Comparison of ENCODE assay signal across 20 cellular contexts in the genomic region with DNA sequence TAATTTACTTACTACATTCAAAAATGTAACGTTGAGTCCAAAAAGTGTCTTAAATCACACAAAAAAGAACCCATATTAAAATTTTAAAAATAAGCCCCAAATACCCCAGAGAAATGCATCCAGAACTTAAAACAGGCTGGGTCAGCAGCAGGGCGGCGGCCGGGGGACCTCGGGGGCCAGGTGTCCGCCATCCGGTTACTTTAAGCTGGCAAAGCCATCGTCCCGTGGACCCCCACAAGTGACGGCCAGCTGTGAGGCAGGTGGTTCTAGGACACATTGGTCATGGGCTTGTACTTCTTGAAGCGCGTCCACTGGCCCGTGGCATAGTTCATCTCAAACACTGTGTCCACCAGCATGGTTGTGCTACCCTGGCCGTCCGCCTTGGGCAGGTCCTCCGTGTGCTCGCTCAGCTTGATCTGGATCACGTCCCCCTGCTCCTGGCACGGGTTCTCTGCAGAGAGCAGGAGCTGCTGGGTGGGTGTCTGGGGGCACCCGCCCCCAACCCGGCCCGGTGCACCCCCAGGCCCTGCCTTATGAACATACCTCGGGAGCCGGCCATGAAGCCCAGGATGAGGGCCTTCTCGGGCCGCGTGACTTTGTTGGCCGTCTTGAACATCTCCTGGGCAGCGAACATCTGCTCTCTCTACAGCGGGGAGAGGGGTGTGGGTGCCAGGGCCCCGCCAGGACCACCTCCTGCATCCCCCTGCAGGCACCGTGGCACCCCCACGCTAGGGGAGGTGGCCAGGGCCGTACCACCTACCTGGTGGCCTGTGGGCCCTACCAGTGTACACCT. TPM values are rescaled to one million over a fixed set of nuclear protein-coding genes. Genes with fewer than 3 reads are reported as not detected.
DNase-seq lines count a peak whose midpoint lies in the region; ATAC-seq, FAIRE-seq and TF ChIP-seq lines count a peak whose summit lies in the region.
"Had no signal": no experiment of that assay in that cellular context is flagged by ENCODE, and none has a peak within 500 bp of the region (broad histone marks: within the 10 kb centered on the region; RNA-seq: fewer than 3 reads in every experiment).

No MANE protein-coding gene starts in this region.

- no peaks in the 10 kb centered on the region for H4K20me1 ChIP-seq in GM23248 (ENCODE audit: insufficient read depth)

- no peak overlapping the region for H3K4me2 ChIP-seq in GM23248 (ENCODE audit: unreplicated experiment)

- WGBS in GM23248 (ENCODE audit: low coverage in 1 of 2, low lambda C conversion rate in 2 of 2, missing lambda C conversion rate in 2 of 2), 2 experiments = 92 to 93% methylated on average over 31 to 34 of the region's 34 CpGs

- H3K27me3 Mint-ChIP-seq in activated T-cell treated with anti-CD3 and anti-CD28 coated beads, Interleukin-2, amount 50 U/mL, for 24 hours = no peaks in the 10 kb centered on the region
- peaks cover 1% of the 10 kb centered on the region for H3K27me3 Mint-ChIP-seq in endothelial cell (ENCODE audit: unreplicated experiment)

- H3K79me2 ChIP-seq in GM23248 (ENCODE audit: insufficient read depth) = no peaks in the 10 kb centered on the region

- no peaks in the 10 kb centered on the region for H3K4me1 ChIP-seq in GM23248 (ENCODE audit: insufficient read depth)
- H3K4me1 ChIP-seq: breast epithelium, lower lobe of right lung had no signal

- no peak for TF ChIP-seq CTCF in endothelial cell (IDR thresholded peaks at IDR 0.05; ENCODE audit: unreplicated experiment)

- H3K27ac ChIP-seq in GM23248 = no peak overlapping the region
- H3K27ac ChIP-seq: breast epithelium, lower lobe of right lung had no signal

- peaks cover 97% of the 10 kb centered on the region for H3K36me3 Mint-ChIP-seq in activated T-cell treated with anti-CD3 and anti-CD28 coated beads, Interleukin-2, amount 50 U/mL, for 24 hours (ENCODE audit: low read depth)
- H3K36me3 Mint-ChIP-seq in endothelial cell (ENCODE audit: low read depth, unreplicated experiment) = peaks cover 10% of the 10 kb centered on the region
- peaks cover 97% of the 10 kb centered on the region for H3K36me3 Mint-ChIP-seq in stimulated activated effector memory CD8-positive, alpha-beta T cell treated with anti-CD3 and anti-CD28 coated beads, Interleukin-12 subunit alpha, Interleukin-12 subunit beta, amount 100 ng/mL, for 72 hours

- no peaks in the 10 kb centered on the region for H3K27me3 ChIP-seq in H7 (ENCODE audit: control insufficient read depth, insufficient read depth, low read length)
- no peaks in the 10 kb centered on the region for H3K27me3 ChIP-seq in GM23248 (replicated peaks; ENCODE audit: insufficient read depth)
- H3K27me3 ChIP-seq: BLaER1, breast epithelium, heart left ventricle had no signal

- H3K36me3 ChIP-seq in H7 (replicated peaks; ENCODE audit: control insufficient read depth, insufficient read depth, low read length) (peaks cover 13% of the 10 kb centered on the region), GM23248 (ENCODE audit: low read depth) (peaks cover 26% of the 10 kb centered on the region; the same call in 1 of the 2 replicates)

- no peak overlapping the region for H3K4me3 Mint-ChIP-seq in activated T-cell treated with anti-CD3 and anti-CD28 coated beads, Interleukin-2, amount 50 U/mL, for 24 hours
- no peak overlapping the region for H3K4me3 Mint-ChIP-seq in endothelial cell (ENCODE audit: unreplicated experiment)
- H3K4me3 Mint-ChIP-seq in stimulated activated effector memory CD8-positive, alpha-beta T cell treated with anti-CD3 and anti-CD28 coated beads, Interleukin-12 subunit alpha, Interleukin-12 subunit beta, amount 100 ng/mL, for 72 hours = no peak overlapping the region

- ATAC-seq in stimulated activated effector memory CD8-positive, alpha-beta T cell treated with anti-CD3 and anti-CD28 coated beads, Interleukin-12 subunit alpha, Interleukin-12 subunit beta, amount 100 ng/mL, for 72 hours = no peak

- no peaks in the 10 kb centered on the region for H3K9me2 ChIP-seq in GM23248 (ENCODE audit: insufficient read depth)

- H3K4me1 Mint-ChIP-seq in activated T-cell treated with anti-CD3 and anti-CD28 coated beads, Interleukin-2, amount 50 U/mL, for 24 hours (ENCODE audit: low read depth) = no peaks in the 10 kb centered on the region
- no peaks in the 10 kb centered on the region for H3K4me1 Mint-ChIP-seq in endothelial cell (ENCODE audit: unreplicated experiment)
- H3K4me1 Mint-ChIP-seq in stimulated activated effector memory CD8-positive, alpha-beta T cell treated with anti-CD3 and anti-CD28 coated beads, Interleukin-12 subunit alpha, Interleukin-12 subunit beta, amount 100 ng/mL, for 72 hours = no peaks in the 10 kb centered on the region

- no peak overlapping the region for H3K9ac ChIP-seq in GM23248
- H3K9ac ChIP-seq: BLaER1 had no signal

- peak; percentile 25 for DNase-seq in activated T-cell treated with anti-CD3 and anti-CD28 coated beads, Interleukin-2, amount 50 U/mL, for 24 hours
- DNase-seq in activated T-cell treated with anti-CD3 and anti-CD28 coated beads, Interleukin-2, amount 50 U/mL, for 48 hours = no peak
- DNase-seq in H7 (peak; percentile 47), endothelial cell (ENCODE audit: low spot score) (no peak), GM19239 (ENCODE audit: insufficient read length, low spot score) (no peak), GM23248 (no peak), HuH-7.5 (ENCODE audit: low spot score) (no peak)
- DNase-seq in stimulated activated effector memory CD8-positive, alpha-beta T cell treated with anti-CD3 and anti-CD28 coated beads, Interleukin-12 subunit alpha, Interleukin-12 subunit beta, amount 100 ng/mL, for 72 hours (ENCODE audit: low spot score in 2 of 2) = no peak
- DNase-seq: GF-D8; GOT3; lower lobe of right lung; NCI-H1048; NCI-H2029 treated with DMSO at 0.1 percent for 48 hours; NCI-H446; stimulated activated CD4-positive, alpha-beta T cell treated with anti-CD3 and anti-CD28 coated beads, Interleukin-4, amount 100 ng/mL, for 1 hour; SW 1271 had no signal

- no peaks in the 10 kb centered on the region for H3K9me3 ChIP-seq in GM23248 (ENCODE audit: low read depth)
- H3K9me3 ChIP-seq: BLaER1, breast epithelium, heart left ventricle, lower lobe of right lung had no signal

- H3F3A ChIP-seq in GM23248 (ENCODE audit: insufficient read depth) = peaks cover 11% of the 10 kb centered on the region; the same call in 1 of the 2 replicates

- peak overlapping the region; percentile 66 for H3K27ac Mint-ChIP-seq in activated T-cell treated with anti-CD3 and anti-CD28 coated beads, Interleukin-2, amount 50 U/mL, for 24 hours
- peak overlapping the region; percentile 9 for H3K27ac Mint-ChIP-seq in endothelial cell (ENCODE audit: unreplicated experiment)
- peak overlapping the region; percentile 88 for H3K27ac Mint-ChIP-seq in stimulated activated effector memory CD8-positive, alpha-beta T cell treated with anti-CD3 and anti-CD28 coated beads, Interleukin-12 subunit alpha, Interleukin-12 subunit beta, amount 100 ng/mL, for 72 hours

- no peak for FAIRE-seq in GM19239 (lab: Jason Lieb, UNC)
- FAIRE-seq: A204.1 had no signal

- in situ Hi-C loops in GM23248 (cut with MboI) = no loop called here

- H3K9me3 Mint-ChIP-seq in activated T-cell treated with anti-CD3 and anti-CD28 coated beads, Interleukin-2, amount 50 U/mL, for 24 hours = no peaks in the 10 kb centered on the region
- H3K9me3 Mint-ChIP-seq in endothelial cell (ENCODE audit: unreplicated experiment) = no peaks in the 10 kb centered on the region
- no peaks in the 10 kb centered on the region for H3K9me3 Mint-ChIP-seq in stimulated activated effector memory CD8-positive, alpha-beta T cell treated with anti-CD3 and anti-CD28 coated beads, Interleukin-12 subunit alpha, Interleukin-12 subunit beta, amount 100 ng/mL, for 72 hours

- H3K4me3 ChIP-seq in H7 (ENCODE audit: insufficient read depth, low read depth, low read length) = no peak overlapping the region
- no peak overlapping the region for H3K4me3 ChIP-seq in GM23248
- H3K4me3 ChIP-seq: BLaER1, breast epithelium, heart left ventricle, lower lobe of right lung had no signal

- H2AFZ ChIP-seq in GM23248 = no peak overlapping the region

RNA-seq across cellular contexts. Expression of a gene that starts 25.5 kb away (rescaled TPM):
- 61.2 and 70.4 TPM in 2 replicates for total RNA-seq in H7 (2014; rRNA removed; shearing (Covaris generic))
- total RNA-seq in endothelial cell (ENCODE audit: unreplicated experiment) = 30.2 TPM
- 16.9 and 18.7 TPM in 2 replicates for total RNA-seq in GM23248 (2014; rRNA removed; shearing (Covaris generic))
- 23.6 and 23.9 TPM in 2 replicates for polyA plus RNA-seq in GM23248 (2016; fragmentation: Nextera tagmentation; extraction: Ambion mirVana)

Comparison
In these comparisons a context has a peak if more than half of its experiments do, and no peak if none do; other contexts are left out.
1. DNase-seq: peak in activated T-cell treated with anti-CD3 and anti-CD28 coated beads, Interleukin-2, amount 50 U/mL, for 24 hours (single experiment) and H7 (single experiment); none in activated T-cell treated with anti-CD3 and anti-CD28 coated beads, Interleukin-2, amount 50 U/mL, for 48 hours (0 of 2), endothelial cell (single experiment), stimulated activated effector memory CD8-positive, alpha-beta T cell treated with anti-CD3 and anti-CD28 coated beads, Interleukin-12 subunit alpha, Interleukin-12 subunit beta, amount 100 ng/mL, for 72 hours (0 of 2), GM19239 (single experiment), GM23248 (single experiment) and HuH-7.5 (single experiment).
2. H3K27ac Mint-ChIP-seq: peak in every context shown above with its lines; median percentile 88 in stimulated activated effector memory CD8-positive, alpha-beta T cell treated with anti-CD3 and anti-CD28 coated beads, Interleukin-12 subunit alpha, Interleukin-12 subunit beta, amount 100 ng/mL, for 72 hours; 66 in activated T-cell treated with anti-CD3 and anti-CD28 coated beads, Interleukin-2, amount 50 U/mL, for 24 hours; 9 in endothelial cell.